27 cellular contexts compared by ENCODE assay signal in the genomic region with DNA sequence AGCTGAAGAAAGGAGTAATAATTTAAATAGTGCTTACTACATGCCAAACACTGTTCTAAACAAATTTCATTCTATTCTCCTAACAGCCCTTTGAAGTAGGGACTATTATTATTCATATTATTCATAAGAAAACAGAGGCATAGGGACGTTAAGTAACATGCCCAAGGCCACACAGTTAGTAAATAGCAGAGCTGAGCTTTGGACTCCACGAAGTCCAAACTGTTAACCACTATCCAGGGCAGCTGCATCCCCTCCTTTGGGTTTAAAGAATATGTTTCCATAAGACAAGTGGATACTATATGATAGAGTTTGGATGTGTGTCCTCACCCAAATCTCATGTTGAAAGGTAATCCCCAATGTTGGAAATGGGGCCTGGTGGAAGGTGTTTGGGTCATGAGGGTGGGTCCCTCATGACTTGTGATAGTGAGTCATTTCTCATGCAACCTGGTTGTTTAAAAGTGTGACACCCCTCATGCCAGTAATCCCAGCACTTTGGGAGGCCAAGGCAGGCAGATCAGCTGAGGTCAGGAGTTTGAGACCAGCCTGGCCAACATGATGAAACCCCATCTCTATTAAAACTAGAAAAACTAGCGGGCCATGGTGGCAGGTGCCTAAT.
"Had no signal": no experiment of that assay in that cellular context is flagged by ENCODE, and none has a peak within 500 bp of the region (broad histone marks: within the 10 kb centered on the region; RNA-seq: fewer than 3 reads in every experiment).

No MANE protein-coding gene starts in this region.

- H3K36me3 ChIP-seq: brain microvascular endothelial cell, esophagus muscularis mucosa, gastrocnemius medialis had no signal

- H3K27ac Mint-ChIP-seq: activated CD4-positive, alpha-beta memory T cell treated with anti-CD3 and anti-CD28 coated beads, Interleukin-2, amount 10 ng/mL, durations not matched to agents 7 days and 5 days; activated CD4-positive, alpha-beta T cell treated with anti-CD3 and anti-CD28 coated beads, Interleukin-2, amount 10 ng/mL, durations not matched to agents 7 days and 5 days; activated naive CD4-positive, alpha-beta T cell treated with anti-CD3 and anti-CD28 coated beads, Interleukin-2, amount 10 ng/mL, durations not matched to agents 7 days and 5 days; activated naive CD4-positive, alpha-beta T cell treated with anti-CD3 and anti-CD28 coated beads, Interleukin-2, amount 50 U/mL, for 72 hours; activated naive CD8-positive, alpha-beta T cell treated with anti-CD3 and anti-CD28 coated beads, Interleukin-2, amount 10 ng/mL, durations not matched to agents 7 days and 5 days; activated T-cell treated with anti-CD3 and anti-CD28 coated beads, Interleukin-2, amount 50 U/mL, for 24 hours; activated T-cell treated with anti-CD3 and anti-CD28 coated beads, Interleukin-2, amount 50 U/mL, for 72 hours; effector memory CD8-positive, alpha-beta T cell had no signal

- ATAC-seq: activated naive CD4-positive, alpha-beta T cell treated with anti-CD3 and anti-CD28 coated beads, Interleukin-2, amount 50 U/mL, for 72 hours; activated T-cell treated with anti-CD3 and anti-CD28 coated beads, Interleukin-2, amount 50 U/mL, for 72 hours; effector memory CD8-positive, alpha-beta T cell; foreskin keratinocyte; gastrocnemius medialis had no signal

- H3K9me3 ChIP-seq: esophagus muscularis mucosa, gastrocnemius medialis had no signal

- H3K4me3 Mint-ChIP-seq: activated CD4-positive, alpha-beta memory T cell treated with anti-CD3 and anti-CD28 coated beads, Interleukin-2, amount 10 ng/mL, durations not matched to agents 7 days and 5 days; activated CD4-positive, alpha-beta T cell treated with anti-CD3 and anti-CD28 coated beads, Interleukin-2, amount 10 ng/mL, durations not matched to agents 7 days and 5 days; activated naive CD4-positive, alpha-beta T cell treated with anti-CD3 and anti-CD28 coated beads, Interleukin-2, amount 10 ng/mL, durations not matched to agents 7 days and 5 days; activated naive CD8-positive, alpha-beta T cell treated with anti-CD3 and anti-CD28 coated beads, Interleukin-2, amount 10 ng/mL, durations not matched to agents 7 days and 5 days; activated T-cell treated with anti-CD3 and anti-CD28 coated beads, Interleukin-2, amount 50 U/mL, for 24 hours; activated T-cell treated with anti-CD3 and anti-CD28 coated beads, Interleukin-2, amount 50 U/mL, for 72 hours; effector memory CD8-positive, alpha-beta T cell had no signal

- H3K4me1 ChIP-seq: esophagus muscularis mucosa, gastrocnemius medialis had no signal

- H3K27me3 Mint-ChIP-seq: activated naive CD4-positive, alpha-beta T cell treated with anti-CD3 and anti-CD28 coated beads, Interleukin-2, amount 10 ng/mL, durations not matched to agents 7 days and 5 days had no signal

- H3K4me3 ChIP-seq: esophagus muscularis mucosa, gastrocnemius medialis had no signal

- H3K9me3 Mint-ChIP-seq: activated CD4-positive, alpha-beta memory T cell treated with anti-CD3 and anti-CD28 coated beads, Interleukin-2, amount 10 ng/mL, durations not matched to agents 7 days and 5 days; activated CD4-positive, alpha-beta T cell treated with anti-CD3 and anti-CD28 coated beads, Interleukin-2, amount 10 ng/mL, durations not matched to agents 7 days and 5 days; activated naive CD4-positive, alpha-beta T cell treated with anti-CD3 and anti-CD28 coated beads, Interleukin-2, amount 10 ng/mL, durations not matched to agents 7 days and 5 days; activated naive CD4-positive, alpha-beta T cell treated with anti-CD3 and anti-CD28 coated beads, Interleukin-2, amount 50 U/mL, for 72 hours; activated T-cell treated with anti-CD3 and anti-CD28 coated beads, Interleukin-2, amount 50 U/mL, for 24 hours; activated T-cell treated with anti-CD3 and anti-CD28 coated beads, Interleukin-2, amount 50 U/mL, for 72 hours; effector memory CD8-positive, alpha-beta T cell had no signal

- H3K27ac ChIP-seq: brain microvascular endothelial cell, esophagus muscularis mucosa, foreskin keratinocyte, gastrocnemius medialis had no signal

- H3K27me3 ChIP-seq: brain microvascular endothelial cell, esophagus muscularis mucosa, foreskin keratinocyte, gastrocnemius medialis had no signal

- FAIRE-seq: astrocyte, colon had no signal

- H3K36me3 Mint-ChIP-seq: activated naive CD4-positive, alpha-beta T cell treated with anti-CD3 and anti-CD28 coated beads, Interleukin-2, amount 10 ng/mL, durations not matched to agents 7 days and 5 days; activated naive CD4-positive, alpha-beta T cell treated with anti-CD3 and anti-CD28 coated beads, Interleukin-2, amount 50 U/mL, for 72 hours; activated naive CD8-positive, alpha-beta T cell treated with anti-CD3 and anti-CD28 coated beads, Interleukin-2, amount 10 ng/mL, durations not matched to agents 7 days and 5 days had no signal

- H3K4me1 Mint-ChIP-seq: activated CD4-positive, alpha-beta memory T cell treated with anti-CD3 and anti-CD28 coated beads, Interleukin-2, amount 10 ng/mL, durations not matched to agents 7 days and 5 days; activated CD4-positive, alpha-beta T cell treated with anti-CD3 and anti-CD28 coated beads, Interleukin-2, amount 10 ng/mL, durations not matched to agents 7 days and 5 days; activated naive CD4-positive, alpha-beta T cell treated with anti-CD3 and anti-CD28 coated beads, Interleukin-2, amount 10 ng/mL, durations not matched to agents 7 days and 5 days; activated naive CD8-positive, alpha-beta T cell treated with anti-CD3 and anti-CD28 coated beads, Interleukin-2, amount 10 ng/mL, durations not matched to agents 7 days and 5 days had no signal

- DNase-seq: activated CD4-positive, alpha-beta memory T cell treated with anti-CD3 and anti-CD28 coated beads, Interleukin-2, amount 10 ng/mL, durations not matched to agents 7 days and 5 days; activated CD4-positive, alpha-beta T cell treated with anti-CD3 and anti-CD28 coated beads for 1 hour; activated CD4-positive, alpha-beta T cell treated with anti-CD3 and anti-CD28 coated beads for 4 hours; activated CD4-positive, alpha-beta T cell treated with anti-CD3 and anti-CD28 coated beads, Interleukin-2, amount 10 ng/mL, durations not matched to agents 7 days and 5 days; activated CD4-positive, alpha-beta T cell treated with anti-CD3 and anti-CD28 coated beads, Interleukin-2, amount 50 U/mL, for 4 hours; activated CD8-positive, alpha-beta memory T cell treated with anti-CD3 and anti-CD28 coated beads, Interleukin-2, amount 50 U/mL, for 48 hours; activated gamma-delta T cell; activated naive CD4-positive, alpha-beta T cell; activated naive CD4-positive, alpha-beta T cell treated with anti-CD3 and anti-CD28 coated beads, Interleukin-2, amount 10 ng/mL, durations not matched to agents 7 days and 5 days; activated naive CD8-positive, alpha-beta T cell treated with anti-CD3 and anti-CD28 coated beads, Interleukin-2, amount 10 ng/mL, durations not matched to agents 7 days and 5 days; activated T-cell treated with anti-CD3 and anti-CD28 coated beads for 4 hours; activated T-cell treated with anti-CD3 and anti-CD28 coated beads, Interleukin-2, amount 50 U/mL, for 24 hours; activated T-cell treated with anti-CD3 and anti-CD28 coated beads, Interleukin-2, amount 50 U/mL, for 72 hours; brain microvascular endothelial cell; caudate nucleus; cortex of kidney; dermis blood vessel endothelial cell; effector CD4-positive, alpha-beta T cell; effector memory CD8-positive, alpha-beta T cell; erythroblast; foreskin keratinocyte; gastrocnemius medialis; T-helper 2 cell had no signal
